In the genomic region with DNA sequence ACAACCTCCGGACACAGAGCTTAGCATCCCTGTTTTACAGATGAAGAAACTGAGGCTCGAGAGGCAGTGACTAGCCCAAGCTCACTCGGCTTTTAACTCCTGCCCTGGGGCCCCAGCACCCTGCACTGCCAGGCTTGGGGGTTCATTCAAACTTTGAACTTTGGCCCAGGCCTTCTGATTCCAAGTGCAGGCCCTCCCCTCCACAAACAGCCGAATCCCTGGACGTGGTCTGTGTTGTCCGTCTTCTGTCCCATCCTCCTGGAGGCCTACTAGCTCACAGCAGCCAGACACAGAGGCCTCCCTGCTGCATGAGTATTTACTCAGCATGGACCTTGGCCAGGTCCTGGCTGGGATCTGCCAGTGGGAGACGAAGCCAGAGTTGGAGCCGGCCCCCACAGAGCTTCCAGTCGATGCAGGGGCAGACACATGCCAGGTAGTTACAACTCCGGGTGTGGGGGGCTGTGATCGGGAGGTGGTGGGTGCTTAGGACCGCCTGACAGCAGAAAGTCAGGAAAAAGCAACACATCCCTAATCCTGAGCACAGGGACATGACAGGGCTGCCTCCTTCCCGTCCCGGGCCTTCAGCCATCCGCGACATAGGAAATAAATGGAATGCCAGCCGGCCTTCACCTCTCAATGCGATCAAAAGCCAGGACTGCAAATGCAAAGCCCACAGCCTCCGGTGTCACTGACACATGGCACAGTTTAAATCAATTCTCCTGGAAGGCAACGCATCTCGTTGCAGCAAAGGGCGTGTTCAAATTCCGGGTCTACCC, we compare ENCODE assay signal across 8 cellular contexts. TPM values are rescaled to one million over a fixed set of nuclear protein-coding genes. Genes with fewer than 3 reads are reported as not detected.
A peak's percentile ranks its signal among the peaks of the same experiment; 100 is the strongest.
DNase-seq lines count a peak whose midpoint lies in the region; ATAC-seq and TF ChIP-seq lines count a peak whose summit lies in the region.

No MANE protein-coding gene starts in this region.

- peak overlapping the region; percentile 17 for H2BK15ac ChIP-seq in mesenchymal stem cell (ENCODE audit: low read depth, poor library complexity, severe bottlenecking)

- no peaks in the 10 kb centered on the region for H3K9me3 Mint-ChIP-seq in activated T-cell treated with anti-CD3 and anti-CD28 coated beads, Interleukin-2, amount 50 U/mL, for 72 hours

- peak overlapping the region in 1 of 2 experiments; percentile 78 for H3K23ac ChIP-seq in mesenchymal stem cell (ENCODE audit: low read length in 2 of 2)

- H3K36me3 ChIP-seq in mesenchymal stem cell (ENCODE audit: control insufficient read depth in 1 of 2, insufficient read depth in 2 of 2, low read depth in 1 of 2, low read length in 2 of 2) (peaks cover 0 to 4% of the 10 kb centered on the region in 2 experiments), upper lobe of right lung (no peaks in the 10 kb centered on the region)

- H3K4ac ChIP-seq in mesenchymal stem cell (ENCODE audit: low read depth in 1 of 2, low read length in 2 of 2), result peak overlapping the region; percentile 95 to 97

- H3K4me1 ChIP-seq in mesenchymal stem cell (ENCODE audit: control insufficient read depth, insufficient read depth, low read depth, low read length) (peaks cover 75% of the 10 kb centered on the region), upper lobe of right lung (peaks cover 91% of the 10 kb centered on the region)

- H3K4me2 ChIP-seq in mesenchymal stem cell (ENCODE audit: low read length, poor library complexity, severe bottlenecking), result peak overlapping the region; percentile 12

- H3K27ac ChIP-seq in cingulate gyrus (ENCODE audit: low read depth, low read length) (peak overlapping the region; percentile 87), mesenchymal stem cell (ENCODE audit: low read length, poor library complexity, severe bottlenecking) (peak overlapping the region; percentile 89), upper lobe of right lung (peak overlapping the region; percentile 94)

- H3K9ac ChIP-seq in mesenchymal stem cell (ENCODE audit: low read length), result peak overlapping the region; percentile 83

- H2AK5ac ChIP-seq in mesenchymal stem cell (ENCODE audit: low read length, severe bottlenecking), result peak overlapping the region; percentile 51

- no peak for TF ChIP-seq CTCF in upper lobe of right lung (IDR thresholded peaks at IDR 0.05)

- intact Hi-C loops in upper lobe of right lung (cut with DNase I), result no loop called here

- H2BK120ac ChIP-seq in mesenchymal stem cell (ENCODE audit: low read depth, low read length), result peak overlapping the region; percentile 93

- peaks cover 95% of the 10 kb centered on the region for H3K4me1 Mint-ChIP-seq in activated T-cell treated with anti-CD3 and anti-CD28 coated beads, Interleukin-2, amount 50 U/mL, for 72 hours (ENCODE audit: low read depth)

- H2BK5ac ChIP-seq in mesenchymal stem cell (ENCODE audit: low read depth, low read length, poor library complexity, severe bottlenecking), result peak overlapping the region; percentile 47

- peaks cover 3 to 14% of the 10 kb centered on the region in 2 donors for H3K36me3 Mint-ChIP-seq in activated T-cell treated with anti-CD3 and anti-CD28 coated beads, Interleukin-2, amount 50 U/mL, for 72 hours (ENCODE audit: insufficient read depth in 2 of 2)

- H3K9me3 ChIP-seq in mesenchymal stem cell (ENCODE audit: control insufficient read depth, low read length), result no peaks in the 10 kb centered on the region
- H3K9me3 ChIP-seq in upper lobe of right lung, result no peaks in the 10 kb centered on the region

- H3K4me3 ChIP-seq in mesenchymal stem cell (ENCODE audit: insufficient read depth in 1 of 2, low read depth in 1 of 2, low read length in 2 of 2), result peak overlapping the region in 1 of 2 experiments; percentile 71
- peak overlapping the region; percentile 53 for H3K4me3 ChIP-seq in upper lobe of right lung

- DNase-seq in activated T-cell treated with anti-CD3 and anti-CD28 coated beads, Interleukin-2, amount 50 U/mL, for 72 hours, result no peak
- DNase-seq in activated T-cell treated with anti-CD3 and anti-CD28 coated beads, Interleukin-2, amount 50 U/mL, for 1 hour, result no peak
- peak; percentile 82 for DNase-seq in mesenchymal stem cell
- DNase-seq in upper lobe of right lung, result no peak
- no peak for DNase-seq in H4 (ENCODE audit: low spot score)
- DNase-seq in GF-D8 (lab: John Stamatoyannopoulos, UW), result no peak

- peak overlapping the region; percentile 79 for H4K91ac ChIP-seq in mesenchymal stem cell (ENCODE audit: low read length)

- H3K18ac ChIP-seq in mesenchymal stem cell (ENCODE audit: low read depth in 1 of 2, low read length in 2 of 2), result peak overlapping the region; percentile 95 to 98

- peak overlapping the region in 1 of 2 experiments; percentile 89 for H3K14ac ChIP-seq in mesenchymal stem cell (ENCODE audit: low read length in 2 of 2)

- peak overlapping the region; percentile 39 for H4K8ac ChIP-seq in mesenchymal stem cell (ENCODE audit: low read length)

- H3K79me1 ChIP-seq in mesenchymal stem cell (replicated peaks; ENCODE audit: low read length, poor library complexity, severe bottlenecking), result peaks cover 4% of the 10 kb centered on the region

- H2AFZ ChIP-seq in mesenchymal stem cell (ENCODE audit: low read depth, low read length), result peak overlapping the region; percentile 29

- H3K27ac Mint-ChIP-seq in activated T-cell treated with anti-CD3 and anti-CD28 coated beads, Interleukin-2, amount 50 U/mL, for 72 hours, result peak overlapping the region; percentile 95

- no peak for ATAC-seq in activated T-cell treated with anti-CD3 and anti-CD28 coated beads, Interleukin-2, amount 50 U/mL, for 72 hours (replicated peaks in 1 of 2)
- ATAC-seq in upper lobe of right lung (no peak), HG02973 (IDR thresholded peaks at IDR 0.05; ENCODE audit: unreplicated experiment) (no peak)

- H3K27me3 ChIP-seq in mesenchymal stem cell (ENCODE audit: control insufficient read depth in 1 of 2, insufficient read depth in 1 of 2, low read length in 2 of 2), result no peaks in the 10 kb centered on the region
- H3K27me3 ChIP-seq in upper lobe of right lung, result no peaks in the 10 kb centered on the region

- peak overlapping the region; percentile 79 to 97 for H3K4me3 Mint-ChIP-seq in activated T-cell treated with anti-CD3 and anti-CD28 coated beads, Interleukin-2, amount 50 U/mL, for 72 hours

- 39% methylated on average over 23 of the region's 23 CpGs for WGBS in mesenchymal stem cell

- no peaks in the 10 kb centered on the region for H3K27me3 Mint-ChIP-seq in activated T-cell treated with anti-CD3 and anti-CD28 coated beads, Interleukin-2, amount 50 U/mL, for 72 hours (ENCODE audit: low read depth)

- peak overlapping the region; percentile 60 to 99 for H2BK12ac ChIP-seq in mesenchymal stem cell (ENCODE audit: low read length in 2 of 2)

RNA-seq across cellular contexts. Expression of gene IFFO2, which starts 7.4 kb away (rescaled TPM):
- 10 to 100 TPM; 69.2 to 79.1 TPM for total RNA-seq in activated T-cell treated with anti-CD3 and anti-CD28 coated beads, Interleukin-2, amount 50 U/mL, for 72 hours
- polyA plus RNA-seq in mesenchymal stem cell (2013, experiment 1 of 2), result 8.7 TPM
- polyA plus RNA-seq in mesenchymal stem cell (2013, experiment 2 of 2), result 8.3 TPM
- total RNA-seq in upper lobe of right lung, result 15.4 TPM
- 3.5 and 4.4 TPM in 2 replicates for total RNA-seq in H4 (2014; rRNA removed; shearing (Covaris generic))

RNA-seq across cellular contexts. Expression of gene ALDH4A1, which starts 46.7 kb away (rescaled TPM):
- 10 to 100 TPM in 1 of 2 donors, 1 to 10 TPM in 1; 8.1 to 13.1 TPM for total RNA-seq in activated T-cell treated with anti-CD3 and anti-CD28 coated beads, Interleukin-2, amount 50 U/mL, for 72 hours
- polyA plus RNA-seq in mesenchymal stem cell (2013, experiment 1 of 2), result 7.7 TPM
- polyA plus RNA-seq in mesenchymal stem cell (2013, experiment 2 of 2), result 7.8 TPM
- total RNA-seq in upper lobe of right lung, result 11.8 TPM
- 2.5 and 3.3 TPM in 2 replicates for total RNA-seq in H4 (2014; rRNA removed; shearing (Covaris generic))
